ENCODE assay signal across 9 cellular contexts in the genomic region with DNA sequence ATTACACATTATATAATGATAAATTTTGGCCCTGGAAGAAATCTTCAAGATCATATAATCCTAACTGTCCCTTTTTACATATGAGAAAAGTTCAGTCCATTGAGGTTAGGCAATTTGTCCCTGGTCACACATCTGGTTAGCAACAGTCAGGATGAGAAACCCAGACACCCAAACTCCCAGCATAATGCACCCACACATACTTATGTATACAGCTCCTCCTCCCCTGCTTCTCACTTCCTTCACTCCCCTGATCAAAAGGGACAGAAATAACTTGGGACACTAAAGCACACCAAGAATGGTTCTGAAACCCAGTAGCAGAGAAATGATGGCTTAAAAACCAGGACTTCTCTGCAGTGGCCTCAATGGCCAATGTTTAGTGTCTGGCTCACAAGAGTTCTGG. TPM values are rescaled to one million over a fixed set of nuclear protein-coding genes. Genes with fewer than 3 reads are reported as not detected.
DNase-seq lines count a peak whose midpoint lies in the region; ATAC-seq, FAIRE-seq and TF ChIP-seq lines count a peak whose summit lies in the region.
"Had no signal": no experiment of that assay in that cellular context is flagged by ENCODE, and none has a peak within 500 bp of the region (broad histone marks: within the 10 kb centered on the region; RNA-seq: fewer than 3 reads in every experiment).

No MANE protein-coding gene starts in this region.

- TF ChIP-seq POLR2A in K562 (conservative IDR thresholded peaks at IDR 0.05), result no peak

- intact Hi-C loops in K562 (cut with micrococcal nuclease) (no loop called here), left colon (cut with DNase I, micrococcal nuclease) (no loop called here)

- peak overlapping the region; percentile 75 for H3K27ac Mint-ChIP-seq in T-helper 1 cell treated with Interleukin-12 subunit alpha and Interleukin-12 subunit beta and Interleukin-4 antibody, amounts not matched to agents 30 μg/mL and 1 μg/mL, for 36 hours

- CTCF ChIA-PET in K562 (lab: Yijun Ruan, JAX; ENCODE audit: low intra/inter-chr PET ratio), result no interaction called here

- TF ChIP-seq EP300 in K562 (IDR thresholded peaks at IDR 0.05; ENCODE audit: low read length), result no peak

- H3K4me1 Mint-ChIP-seq in T-helper 1 cell treated with Interleukin-12 subunit alpha and Interleukin-12 subunit beta and Interleukin-4 antibody, amounts not matched to agents 30 μg/mL and 1 μg/mL, for 36 hours (ENCODE audit: low read depth), result peaks cover 45% of the 10 kb centered on the region

- no TSS peak for BruUV-seq in K562 (replicated peaks; lab: Mats Ljungman, UMichigan)

- FAIRE-seq in K562 (lab: Jason Lieb, UNC), result no peak
- FAIRE-seq: A204.1 had no signal

- peaks cover 75% of the 10 kb centered on the region for H3K79me2 ChIP-seq in K562 (ENCODE audit: control insufficient read depth, insufficient read depth, low read length)

- no peak for TF ChIP-seq RAD21 in K562 (CRISPR knock-in tag; conservative IDR thresholded peaks at IDR 0.05 in 1 of 2, IDR thresholded peaks at IDR 0.05 in 1 of 2)

- H3K27ac ChIP-seq in K562 (ENCODE audit: extremely low read depth, low read depth, low read length), result peak overlapping the region; percentile 64; the same call in 2 of the 3 replicates
- H3K27ac ChIP-seq in thoracic aorta, result peak overlapping the region; percentile 68 to 89

- H3K9ac ChIP-seq in K562 (ENCODE audit: insufficient read depth in 1 of 2, low read depth in 2 of 2, low read length in 2 of 2), result peak overlapping the region in 1 of 2 experiments; percentile 16; a peak in 1 of 4 replicates

- H3K9me3 ChIP-seq in K562 (replicated peaks; ENCODE audit: control insufficient read depth, insufficient read depth, low read depth, low read length), result no peaks in the 10 kb centered on the region
- H3K9me3 ChIP-seq in thoracic aorta, result no peaks in the 10 kb centered on the region

- H3K9me3 Mint-ChIP-seq in T-helper 1 cell treated with Interleukin-12 subunit alpha and Interleukin-12 subunit beta and Interleukin-4 antibody, amounts not matched to agents 30 μg/mL and 1 μg/mL, for 36 hours, result no peaks in the 10 kb centered on the region

- DNase-seq in T-helper 1 cell (no peak), K562 (ENCODE audit: extremely low read depth in 1 of 4, low spot score in 3 of 4) (no peak), left colon (no peak), thoracic aorta (ENCODE audit: low spot score) (no peak), hippocampal formation (lab: John Stamatoyannopoulos, UW) (no peak), NCI-H1436 (lab: John Stamatoyannopoulos, UW) (no peak), SW480 (ENCODE audit: low spot score) (no peak)

- TF ChIP-seq CTCF in K562 (IDR thresholded peaks at IDR 0.05 in 2 of 3, conservative IDR thresholded peaks at IDR 0.05 in 1 of 3; ENCODE audit: insufficient read depth in 2 of 3, low read depth in 1 of 3, low read length in 3 of 3) (no peak), thoracic aorta (IDR thresholded peaks at IDR 0.05) (no peak)

- H3K27me3 ChIP-seq in K562 (ENCODE audit: control insufficient read depth in 2 of 2, insufficient read depth in 2 of 2, low read length in 2 of 2) (no peaks in the 10 kb centered on the region), thoracic aorta (replicated peaks; ENCODE audit: insufficient read depth) (no peaks in the 10 kb centered on the region)

- H3K4me1 ChIP-seq in K562 (replicated peaks in 1 of 2; ENCODE audit: control insufficient read depth in 2 of 2, insufficient read depth in 2 of 2, low read length in 2 of 2) (peaks cover 8 to 11% of the 10 kb centered on the region in 2 experiments; a peak in 4 of 5 replicates), thoracic aorta (ENCODE audit: control insufficient read depth in 1 of 2, low read depth in 2 of 2) (peaks cover 31 to 46% of the 10 kb centered on the region in 2 donors)

- in situ Hi-C loops in K562 (cut with MboI), result no loop called here

- no peak overlapping the region for H3K4me2 ChIP-seq in K562 (ENCODE audit: insufficient read depth, low read length)

- H3K4me3 Mint-ChIP-seq in T-helper 1 cell treated with Interleukin-12 subunit alpha and Interleukin-12 subunit beta and Interleukin-4 antibody, amounts not matched to agents 30 μg/mL and 1 μg/mL, for 36 hours, result no peak overlapping the region

- ATAC-seq in K562, result peak; percentile 19; the same call in 2 of the 3 replicates
- ATAC-seq in left colon, result peak; percentile 19
- no peak for ATAC-seq in thoracic aorta (ENCODE audit: insufficient number of reproducible peaks, low FRiP score, low read depth)

- POLR2A ChIA-PET in K562 (lab: Yijun Ruan, JAX), result interaction anchor here (1.1 to 3.1 kb wide), 2 partner anchors 9 to 10 kb away, joined by 4 to 13 read pairs; no protein-coding TSS in a partner anchor

- H2AFZ ChIP-seq in K562 (ENCODE audit: low read depth, low read length), result no peak overlapping the region

- H3K36me3 Mint-ChIP-seq in T-helper 1 cell treated with Interleukin-12 subunit alpha and Interleukin-12 subunit beta and Interleukin-4 antibody, amounts not matched to agents 30 μg/mL and 1 μg/mL, for 36 hours (ENCODE audit: low read depth), result peaks cover 23% of the 10 kb centered on the region

- peaks cover 4% of the 10 kb centered on the region for H3K9me1 ChIP-seq in K562 (ENCODE audit: control insufficient read depth, insufficient read depth, low read length)

- H3K4me3 ChIP-seq in K562 (no peak overlapping the region), thoracic aorta (peak overlapping the region; percentile 39)

- no peaks in the 10 kb centered on the region; the same call in 1 of the 2 replicates for H4K20me1 ChIP-seq in K562 (replicated peaks; ENCODE audit: control insufficient read depth, insufficient read depth, low read length)

- peaks cover 52% of the 10 kb centered on the region for H3K36me3 ChIP-seq in K562 (ENCODE audit: control insufficient read depth, insufficient read depth, low read length)
- no peaks in the 10 kb centered on the region for H3K36me3 ChIP-seq in thoracic aorta

- no peaks in the 10 kb centered on the region for H3K27me3 Mint-ChIP-seq in T-helper 1 cell treated with Interleukin-12 subunit alpha and Interleukin-12 subunit beta and Interleukin-4 antibody, amounts not matched to agents 30 μg/mL and 1 μg/mL, for 36 hours (ENCODE audit: low read depth)

RNA-seq across cellular contexts. Expression of a gene that starts 11.1 kb away (rescaled TPM):
- total RNA-seq in K562 (2011; cell fraction: chromatin; rRNA removed; ENCODE audit: low replicate concordance), result 274 and 395 TPM in 2 replicates
- 203 and 209 TPM in 2 replicates for total RNA-seq in K562 (2011; cell fraction: nucleolus; rRNA removed)
- total RNA-seq in K562 (2011; cell fraction: nucleoplasm; rRNA removed), result 193 and 293 TPM in 2 replicates
- total RNA-seq in K562 (2014; rRNA removed), result 93.1 and 94.7 TPM in 2 replicates
- 40.3 and 41.4 TPM in 2 replicates for total RNA-seq in K562 (2014; rRNA removed; fragmentation: Illumina TruSeq; extraction: Trizol)
- total RNA-seq in K562 (2015; rRNA removed; fragmentation: Illumina TruSeq; extraction: Trizol), result 46.9 and 50.4 TPM in 2 replicates
- 83.1 and 104 TPM in 2 replicates for total RNA-seq in K562 (2021)
- polyA plus RNA-seq in K562 (2011; rRNA removed), result 51.2 and 72.8 TPM in 2 replicates
- 51.6 and 71.5 TPM in 2 replicates for polyA plus RNA-seq in K562 (2011; cell fraction: cytosol; rRNA removed)
- polyA plus RNA-seq in K562 (2011; cell fraction: nucleus; rRNA removed), result 256 and 329 TPM in 2 replicates
- polyA plus RNA-seq in K562 (2012), result 73.1 and 108 TPM in 2 replicates
- 74.2 and 85.9 TPM in 2 replicates for polyA plus RNA-seq in K562 (2014; fragmentation: Illumina TruSeq; extraction: Trizol)
- polyA plus RNA-seq in K562 (2014; fragmentation: Nextera tagmentation; extraction: Ambion mirVana), result 1 to 10 TPM; 4.1 to 7.6 TPM
- 66.4 and 85.2 TPM in 2 replicates for polyA plus RNA-seq in K562 (2014; rRNA removed)
- 89.9 and 94.4 TPM in 2 replicates for polyA minus RNA-seq in K562 (2011; rRNA and poly(A)+ RNA removed)
- polyA minus RNA-seq in K562 (2011; cell fraction: cytosol; rRNA and poly(A)+ RNA removed), result 77.1 and 80.0 TPM in 2 replicates
- polyA minus RNA-seq in K562 (2011; cell fraction: nucleus; rRNA and poly(A)+ RNA removed), result 111 and 169 TPM in 2 replicates
- 100 to 1,000 TPM; 157 to 183 TPM for total RNA-seq in left colon
- 100 to 1,000 TPM; 282 to 286 TPM for total RNA-seq in thoracic aorta

RNA-seq across cellular contexts. Expression of a gene that starts 11.4 kb away (rescaled TPM):
- total RNA-seq in K562 (2011; cell fraction: chromatin; rRNA removed; ENCODE audit: low replicate concordance), result 3.4 and 10.3 TPM in 2 replicates
- 3.2 and 3.3 TPM in 2 replicates for total RNA-seq in K562 (2011; cell fraction: nucleolus; rRNA removed)
- total RNA-seq in K562 (2011; cell fraction: nucleoplasm; rRNA removed), result 3.4 and 4.8 TPM in 2 replicates
- total RNA-seq in K562 (2014; rRNA removed), result 5.1 and 9.1 TPM in 2 replicates
- total RNA-seq in K562 (2014; rRNA removed; fragmentation: Illumina TruSeq; extraction: Trizol), result 4.8 and 5.1 TPM in 2 replicates
- 4.2 and 4.7 TPM in 2 replicates for total RNA-seq in K562 (2015; rRNA removed; fragmentation: Illumina TruSeq; extraction: Trizol)
- total RNA-seq in K562 (2021), result 5.1 and 5.2 TPM in 2 replicates
- polyA plus RNA-seq in K562 (2011; rRNA removed), result 6.3 and 10.6 TPM in 2 replicates
- polyA plus RNA-seq in K562 (2011; cell fraction: cytosol; rRNA removed), result 4.0 and 9.4 TPM in 2 replicates
- polyA plus RNA-seq in K562 (2011; cell fraction: nucleus; rRNA removed), result 4.0 and 6.8 TPM in 2 replicates
- polyA plus RNA-seq in K562 (2012), result 7.8 and 10.9 TPM in 2 replicates
- 7.1 and 8.2 TPM in 2 replicates for polyA plus RNA-seq in K562 (2014; fragmentation: Illumina TruSeq; extraction: Trizol)
- polyA plus RNA-seq in K562 (2014; fragmentation: Nextera tagmentation; extraction: Ambion mirVana), result 1 to 10 TPM; 6.9 to 8.6 TPM
- 5.6 and 9.9 TPM in 2 replicates for polyA plus RNA-seq in K562 (2014; rRNA removed)
- polyA minus RNA-seq in K562 (2011; rRNA and poly(A)+ RNA removed), result 3.5 and 7.7 TPM in 2 replicates
- 0.76 and 1.2 TPM in 2 replicates for polyA minus RNA-seq in K562 (2011; cell fraction: cytosol; rRNA and poly(A)+ RNA removed)
- polyA minus RNA-seq in K562 (2011; cell fraction: nucleus; rRNA and poly(A)+ RNA removed), result 0.78 and 2.7 TPM in 2 replicates
- total RNA-seq in left colon, result 10 to 100 TPM in 1 of 2 donors, 1 to 10 TPM in 1; 8.0 to 10.1 TPM
- total RNA-seq in thoracic aorta, result 10 to 100 TPM in 1 of 2 donors, 1 to 10 TPM in 1; 6.1 to 24.0 TPM

RNA-seq across cellular contexts. Expression of a gene that starts 33.9 kb away (rescaled TPM):
- 56.6 and 74.7 TPM in 2 replicates for total RNA-seq in K562 (2011; cell fraction: chromatin; rRNA removed; ENCODE audit: low replicate concordance)
- total RNA-seq in K562 (2011; cell fraction: nucleolus; rRNA removed), result 60.5 and 60.8 TPM in 2 replicates
- 67.6 and 104 TPM in 2 replicates for total RNA-seq in K562 (2011; cell fraction: nucleoplasm; rRNA removed)
- total RNA-seq in K562 (2014; rRNA removed), result 86.0 and 124 TPM in 2 replicates
- total RNA-seq in K562 (2014; rRNA removed; fragmentation: Illumina TruSeq; extraction: Trizol), result 71.5 and 84.6 TPM in 2 replicates
- 77.4 and 80.0 TPM in 2 replicates for total RNA-seq in K562 (2015; rRNA removed; fragmentation: Illumina TruSeq; extraction: Trizol)
- total RNA-seq in K562 (2021), result 66.4 and 71.3 TPM in 2 replicates
- 62.6 and 76.1 TPM in 2 replicates for polyA plus RNA-seq in K562 (2011; rRNA removed)
- 119 and 150 TPM in 2 replicates for polyA plus RNA-seq in K562 (2011; cell fraction: cytosol; rRNA removed)
- 63.9 and 70.2 TPM in 2 replicates for polyA plus RNA-seq in K562 (2011; cell fraction: nucleus; rRNA removed)
- polyA plus RNA-seq in K562 (2012), result 95.8 and 155 TPM in 2 replicates
- polyA plus RNA-seq in K562 (2014; fragmentation: Illumina TruSeq; extraction: Trizol), result 104 and 110 TPM in 2 replicates
- polyA plus RNA-seq in K562 (2014; fragmentation: Nextera tagmentation; extraction: Ambion mirVana), result 10 to 100 TPM; 91.1 to 97.5 TPM
- 85.3 and 93.5 TPM in 2 replicates for polyA plus RNA-seq in K562 (2014; rRNA removed)
- polyA minus RNA-seq in K562 (2011; rRNA and poly(A)+ RNA removed), result 53.8 and 69.6 TPM in 2 replicates
- polyA minus RNA-seq in K562 (2011; cell fraction: cytosol; rRNA and poly(A)+ RNA removed), result 81.5 and 96.2 TPM in 2 replicates
- 34.2 and 46.9 TPM in 2 replicates for polyA minus RNA-seq in K562 (2011; cell fraction: nucleus; rRNA and poly(A)+ RNA removed)
- 100 to 1,000 TPM in 1 of 2 donors, 10 to 100 TPM in 1; 96.8 to 102 TPM for total RNA-seq in left colon
- total RNA-seq in thoracic aorta, result 10 to 100 TPM; 68.1 to 94.4 TPM

RNA-seq across cellular contexts. Expression of a gene that starts 36.5 kb away (rescaled TPM):
- total RNA-seq in K562 (2011; cell fraction: chromatin; rRNA removed; ENCODE audit: low replicate concordance), result not detected in 2 replicates
- total RNA-seq in K562 (2011; cell fraction: nucleolus; rRNA removed), result not detected in 2 replicates
- not detected in 2 replicates for total RNA-seq in K562 (2011; cell fraction: nucleoplasm; rRNA removed)
- total RNA-seq in K562 (2014; rRNA removed) (not detected in 2 replicates), K562 (2014; rRNA removed; fragmentation: Illumina TruSeq; extraction: Trizol) (not detected in 2 replicates), K562 (2015; rRNA removed; fragmentation: Illumina TruSeq; extraction: Trizol) (not detected in 2 replicates), K562 (2021) (not detected in 2 replicates), left colon (not detected), thoracic aorta (not detected)
- polyA plus RNA-seq in K562 (2011; rRNA removed) (not detected in 2 replicates), K562 (2014; fragmentation: Illumina TruSeq; extraction: Trizol) (not detected in 2 replicates), K562 (2014; fragmentation: Nextera tagmentation; extraction: Ambion mirVana) (not detected), K562 (2014; rRNA removed) (not detected in 2 replicates)
- polyA plus RNA-seq in K562 (2011; cell fraction: cytosol; rRNA removed), result not detected in 2 replicates
- not detected in 2 replicates for polyA plus RNA-seq in K562 (2011; cell fraction: nucleus; rRNA removed)
- not detected in 2 replicates for polyA plus RNA-seq in K562 (2012)
- not detected in 2 replicates for polyA minus RNA-seq in K562 (2011; rRNA and poly(A)+ RNA removed)
- not detected in 2 replicates for polyA minus RNA-seq in K562 (2011; cell fraction: cytosol; rRNA and poly(A)+ RNA removed)
- polyA minus RNA-seq in K562 (2011; cell fraction: nucleus; rRNA and poly(A)+ RNA removed), result not detected in 2 replicates

RNA-seq across cellular contexts. Expression of a gene that starts 43.3 kb away (rescaled TPM):
- total RNA-seq in K562 (2011; cell fraction: chromatin; rRNA removed; ENCODE audit: low replicate concordance), result 13.0 and 14.3 TPM in 2 replicates
- 15.5 and 17.0 TPM in 2 replicates for total RNA-seq in K562 (2011; cell fraction: nucleolus; rRNA removed)
- total RNA-seq in K562 (2011; cell fraction: nucleoplasm; rRNA removed), result 22.1 and 26.9 TPM in 2 replicates
- 71.8 and 79.9 TPM in 2 replicates for total RNA-seq in K562 (2014; rRNA removed)
- total RNA-seq in K562 (2014; rRNA removed; fragmentation: Illumina TruSeq; extraction: Trizol), result 53.5 and 59.0 TPM in 2 replicates
- total RNA-seq in K562 (2015; rRNA removed; fragmentation: Illumina TruSeq; extraction: Trizol), result 67.2 and 74.9 TPM in 2 replicates
- 63.5 and 72.7 TPM in 2 replicates for total RNA-seq in K562 (2021)
- polyA plus RNA-seq in K562 (2011; rRNA removed), result 40.9 and 53.0 TPM in 2 replicates
- 54.1 and 55.7 TPM in 2 replicates for polyA plus RNA-seq in K562 (2011; cell fraction: cytosol; rRNA removed)
- 36.7 and 37.1 TPM in 2 replicates for polyA plus RNA-seq in K562 (2011; cell fraction: nucleus; rRNA removed)
- 86.1 and 99.9 TPM in 2 replicates for polyA plus RNA-seq in K562 (2012)
- polyA plus RNA-seq in K562 (2014; fragmentation: Illumina TruSeq; extraction: Trizol), result 110 and 117 TPM in 2 replicates
- polyA plus RNA-seq in K562 (2014; fragmentation: Nextera tagmentation; extraction: Ambion mirVana), result 100 to 1,000 TPM; 197 to 254 TPM
- 75.7 and 80.1 TPM in 2 replicates for polyA plus RNA-seq in K562 (2014; rRNA removed)
- polyA minus RNA-seq in K562 (2011; rRNA and poly(A)+ RNA removed), result 91.2 and 94.5 TPM in 2 replicates
- 12.2 and 13.6 TPM in 2 replicates for polyA minus RNA-seq in K562 (2011; cell fraction: cytosol; rRNA and poly(A)+ RNA removed)
- polyA minus RNA-seq in K562 (2011; cell fraction: nucleus; rRNA and poly(A)+ RNA removed), result 6.5 and 14.0 TPM in 2 replicates
- total RNA-seq in left colon, result 10 to 100 TPM; 44.2 to 49.8 TPM
- total RNA-seq in thoracic aorta, result 10 to 100 TPM in 1 of 2 donors, 1 to 10 TPM in 1; 9.8 to 24.2 TPM
